12 cellular contexts compared by ENCODE assay signal in genomic region chr13:51518847-51519246, GRCh38.
DNase-seq lines count a peak whose midpoint lies in the region; ATAC-seq and TF ChIP-seq lines count a peak whose summit lies in the region.
"Had no signal": no experiment of that assay in that cellular context is flagged by ENCODE, and none has a peak within 500 bp of the region (broad histone marks: within the 10 kb centered on the region; RNA-seq: fewer than 3 reads in every experiment).

No MANE protein-coding gene starts in this region.

- H3K9me2 ChIP-seq in SK-N-SH: no peaks in the 10 kb centered on the region

- H3K4me1 Mint-ChIP-seq in mesothelial cell of epicardium: peaks cover 7% of the 10 kb centered on the region

- peaks cover 7% of the 10 kb centered on the region for H3F3A ChIP-seq in SK-N-SH (replicated peaks; ENCODE audit: insufficient read depth)

- no peaks in the 10 kb centered on the region for H3K36me3 ChIP-seq in ACC112 (ENCODE audit: insufficient read depth, low read length)
- H3K36me3 ChIP-seq in SK-N-SH (replicated peaks in 1 of 2; ENCODE audit: control insufficient read depth in 1 of 2, insufficient read depth in 2 of 2, low read length in 1 of 2): no peaks in the 10 kb centered on the region
- H3K36me3 ChIP-seq: adrenal gland, transverse colon had no signal

- peaks cover 4% of the 10 kb centered on the region; the same call in 1 of the 2 replicates for H3K9me3 ChIP-seq in SK-N-SH
- H3K9me3 ChIP-seq in right cardiac atrium (ENCODE audit: control insufficient read depth, low read length): no peaks in the 10 kb centered on the region
- H3K9me3 ChIP-seq: adrenal gland, transverse colon had no signal

- no peak for ATAC-seq in right cardiac atrium

- no peak overlapping the region for H3K4me3 Mint-ChIP-seq in mesothelial cell of epicardium

- no peaks in the 10 kb centered on the region for H3K36me3 Mint-ChIP-seq in mesothelial cell of epicardium

- H3K9ac ChIP-seq in SK-N-SH: no peak overlapping the region

- TF ChIP-seq EP300 in SK-N-SH (IDR thresholded peaks at IDR 0.05; ENCODE audit: borderline replicate concordance in 1 of 2, low read depth in 1 of 2, low read length in 1 of 2): no peak

- no peaks in the 10 kb centered on the region for H3K79me2 ChIP-seq in ACC112 (ENCODE audit: control insufficient read depth, insufficient read depth, low read length, unreplicated experiment)
- no peaks in the 10 kb centered on the region for H3K79me2 ChIP-seq in SK-N-SH (ENCODE audit: insufficient read depth)

- H4K20me1 ChIP-seq in SK-N-SH (ENCODE audit: insufficient read depth): no peaks in the 10 kb centered on the region

- no peak overlapping the region for H3K27ac Mint-ChIP-seq in mesothelial cell of epicardium

- intact Hi-C loops in right cardiac atrium (cut with DNase I): no loop called here

- CTCF ChIA-PET in SK-N-SH (lab: Yijun Ruan, JAX): no interaction called here

- no peaks in the 10 kb centered on the region for H3K27me3 ChIP-seq in ACC112 (ENCODE audit: insufficient read depth, low read length)
- no peaks in the 10 kb centered on the region for H3K27me3 ChIP-seq in SK-N-SH (ENCODE audit: insufficient read depth)
- no peaks in the 10 kb centered on the region for H3K27me3 ChIP-seq in right cardiac atrium (ENCODE audit: control insufficient read depth, insufficient read depth)
- H3K27me3 ChIP-seq: adrenal gland, transverse colon had no signal

- H3K4me1 ChIP-seq in ACC112 (ENCODE audit: control insufficient read depth, insufficient read depth, low read length, unreplicated experiment): peaks cover 49% of the 10 kb centered on the region
- peaks cover 11 to 12% of the 10 kb centered on the region in 2 experiments for H3K4me1 ChIP-seq in SK-N-SH (ENCODE audit: control insufficient read depth in 1 of 2, insufficient read depth in 2 of 2, low read depth in 1 of 2, low read length in 1 of 2)
- H3K4me1 ChIP-seq in right cardiac atrium (ENCODE audit: control insufficient read depth, insufficient read depth, low read length): no peaks in the 10 kb centered on the region

- TF ChIP-seq RAD21 in SK-N-SH (IDR thresholded peaks at IDR 0.05; ENCODE audit: low read length): no peak

- no peaks in the 10 kb centered on the region for H3K27me3 Mint-ChIP-seq in mesothelial cell of epicardium (ENCODE audit: low read depth)

- no peak overlapping the region for H3K4me3 ChIP-seq in ACC112 (ENCODE audit: low read depth, low read length)
- H3K4me3 ChIP-seq in SK-N-SH (ENCODE audit: low read depth in 2 of 2, low read length in 1 of 2): no peak overlapping the region
- H3K4me3 ChIP-seq in foreskin fibroblast (ENCODE audit: low read depth in 1 of 2, low read length in 2 of 2): no peak overlapping the region
- H3K4me3 ChIP-seq in right cardiac atrium (ENCODE audit: low read length): no peak overlapping the region
- H3K4me3 ChIP-seq: adrenal gland, transverse colon had no signal

- TF ChIP-seq CTCF in SK-N-SH (IDR thresholded peaks at IDR 0.05) (no peak), foreskin fibroblast (IDR thresholded peaks at IDR 0.05; ENCODE audit: low read depth, low read length) (no peak), mesothelial cell of epicardium (IDR thresholded peaks at IDR 0.05; ENCODE audit: unreplicated experiment) (no peak)

- H3K27ac ChIP-seq in ACC112 (ENCODE audit: low read depth, low read length): peak overlapping the region; percentile 72
- H3K27ac ChIP-seq in SK-N-SH (ENCODE audit: low read depth in 2 of 2, low read length in 1 of 2): no peak overlapping the region; a peak in 1 of 4 replicates
- no peak overlapping the region for H3K27ac ChIP-seq in right cardiac atrium (ENCODE audit: low read length)
- H3K27ac ChIP-seq: adrenal gland, transverse colon had no signal

- POLR2A ChIA-PET in SK-N-SH (lab: Yijun Ruan, JAX): no interaction called here

- H2AFZ ChIP-seq in ACC112 (ENCODE audit: low read length, unreplicated experiment) (no peak overlapping the region), SK-N-SH (ENCODE audit: low read depth) (no peak overlapping the region)

- 49% methylated on average over 5 of the region's 5 CpGs for WGBS in SK-N-SH (ENCODE audit: low lambda C conversion rate)
- WGBS in right cardiac atrium: 68% methylated on average over 5 of the region's 5 CpGs

- peak; percentile 81 for DNase-seq in EL
- no peak for DNase-seq in SK-N-SH
- DNase-seq in foreskin fibroblast: peak; percentile 71 to 76
- no peak for DNase-seq in right cardiac atrium
- DNase-seq in foreskin melanocyte: no peak
- DNase-seq in mesothelial cell of epicardium (ENCODE audit: low spot score in 2 of 2, unreplicated experiment in 2 of 2): no peak
- DNase-seq in OCI-M2 (lab: John Stamatoyannopoulos, UW; ENCODE audit: unreplicated experiment): no peak
- DNase-seq: adrenal gland, DMS79 treated with DMSO at 0.1 percent for 48 hours, NCI-H1105 treated with DMSO at 0.1 percent for 48 hours, transverse colon had no signal

- H3K9me3 Mint-ChIP-seq in mesothelial cell of epicardium: no peaks in the 10 kb centered on the region

- H3K4me2 ChIP-seq in SK-N-SH: no peak overlapping the region

TF ChIP-seq in SK-N-SH, 30 proteins besides CTCF, POLR2A, EP300 and RAD21:
- TF ChIP-seq NRF1 (IDR thresholded peaks at IDR 0.05; ENCODE audit: low read depth, low read length): no peak
- TF ChIP-seq TCF12 (IDR thresholded peaks at IDR 0.05): 0 out of 2 replicates have a peak, but pooled peaks have one; percentile 8

Comparison
In these comparisons a context has a peak if more than half of its experiments do, and no peak if none do; other contexts are left out.
1. DNase-seq: peak in EL (single experiment) and foreskin fibroblast (2 of 2); none in SK-N-SH (single experiment), right cardiac atrium (0 of 3), foreskin melanocyte (single experiment), mesothelial cell of epicardium (0 of 2) and OCI-M2 (single experiment).